ENCODE assay signal across 1 cellular context in the genomic region with DNA sequence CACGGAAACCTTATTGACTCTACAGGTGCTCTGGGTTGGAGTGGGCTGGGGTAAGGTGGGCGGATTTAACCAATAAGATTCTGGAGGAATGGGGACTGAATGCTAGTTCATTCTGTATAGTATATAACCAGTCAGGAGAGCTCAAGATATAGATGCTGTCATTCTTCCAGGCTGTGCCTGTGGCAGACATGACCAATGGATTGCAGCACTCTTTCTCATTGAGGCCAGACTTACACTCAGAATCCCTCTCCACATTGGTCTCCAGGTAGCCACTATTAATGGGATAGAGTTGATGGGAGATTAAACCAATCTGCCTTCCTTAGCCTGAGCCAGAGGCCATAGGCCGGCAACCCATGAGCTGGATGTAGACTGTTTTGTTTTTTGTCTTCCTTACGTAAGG.
A peak's percentile ranks its signal among the peaks of the same experiment; 100 is the strongest.
TF ChIP-seq lines count a peak whose summit lies in the region.

No MANE protein-coding gene starts in this region.

TF ChIP-seq in K562, 482 proteins besides CTCF, POLR2A, EP300 and RAD21 (continued from another document):
- TF ChIP-seq, protein P1, sequence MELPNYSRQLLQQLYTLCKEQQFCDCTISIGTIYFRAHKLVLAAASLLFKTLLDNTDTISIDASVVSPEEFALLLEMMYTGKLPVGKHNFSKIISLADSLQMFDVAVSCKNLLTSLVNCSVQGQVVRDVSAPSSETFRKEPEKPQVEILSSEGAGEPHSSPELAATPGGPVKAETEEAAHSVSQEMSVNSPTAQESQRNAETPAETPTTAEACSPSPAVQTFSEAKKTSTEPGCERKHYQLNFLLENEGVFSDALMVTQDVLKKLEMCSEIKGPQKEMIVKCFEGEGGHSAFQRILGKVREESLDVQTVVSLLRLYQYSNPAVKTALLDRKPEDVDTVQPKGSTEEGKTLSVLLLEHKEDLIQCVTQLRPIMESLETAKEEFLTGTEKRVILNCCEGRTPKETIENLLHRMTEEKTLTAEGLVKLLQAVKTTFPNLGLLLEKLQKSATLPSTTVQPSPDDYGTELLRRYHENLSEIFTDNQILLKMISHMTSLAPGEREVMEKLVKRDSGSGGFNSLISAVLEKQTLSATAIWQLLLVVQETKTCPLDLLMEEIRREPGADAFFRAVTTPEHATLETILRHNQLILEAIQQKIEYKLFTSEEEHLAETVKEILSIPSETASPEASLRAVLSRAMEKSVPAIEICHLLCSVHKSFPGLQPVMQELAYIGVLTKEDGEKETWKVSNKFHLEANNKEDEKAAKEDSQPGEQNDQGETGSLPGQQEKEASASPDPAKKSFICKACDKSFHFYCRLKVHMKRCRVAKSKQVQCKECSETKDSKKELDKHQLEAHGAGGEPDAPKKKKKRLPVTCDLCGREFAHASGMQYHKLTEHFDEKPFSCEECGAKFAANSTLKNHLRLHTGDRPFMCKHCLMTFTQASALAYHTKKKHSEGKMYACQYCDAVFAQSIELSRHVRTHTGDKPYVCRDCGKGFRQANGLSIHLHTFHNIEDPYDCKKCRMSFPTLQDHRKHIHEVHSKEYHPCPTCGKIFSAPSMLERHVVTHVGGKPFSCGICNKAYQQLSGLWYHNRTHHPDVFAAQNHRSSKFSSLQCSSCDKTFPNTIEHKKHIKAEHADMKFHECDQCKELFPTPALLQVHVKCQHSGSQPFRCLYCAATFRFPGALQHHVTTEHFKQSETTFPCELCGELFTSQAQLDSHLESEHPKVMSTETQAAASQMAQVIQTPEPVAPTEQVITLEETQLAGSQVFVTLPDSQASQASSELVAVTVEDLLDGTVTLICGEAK (IDR thresholded peaks at IDR 0.05), result no peak
- TF ChIP-seq, protein P1 (CRISPR knock-in tag; IDR thresholded peaks at IDR 0.05), result no peak
- TF ChIP-seq, protein P2, sequence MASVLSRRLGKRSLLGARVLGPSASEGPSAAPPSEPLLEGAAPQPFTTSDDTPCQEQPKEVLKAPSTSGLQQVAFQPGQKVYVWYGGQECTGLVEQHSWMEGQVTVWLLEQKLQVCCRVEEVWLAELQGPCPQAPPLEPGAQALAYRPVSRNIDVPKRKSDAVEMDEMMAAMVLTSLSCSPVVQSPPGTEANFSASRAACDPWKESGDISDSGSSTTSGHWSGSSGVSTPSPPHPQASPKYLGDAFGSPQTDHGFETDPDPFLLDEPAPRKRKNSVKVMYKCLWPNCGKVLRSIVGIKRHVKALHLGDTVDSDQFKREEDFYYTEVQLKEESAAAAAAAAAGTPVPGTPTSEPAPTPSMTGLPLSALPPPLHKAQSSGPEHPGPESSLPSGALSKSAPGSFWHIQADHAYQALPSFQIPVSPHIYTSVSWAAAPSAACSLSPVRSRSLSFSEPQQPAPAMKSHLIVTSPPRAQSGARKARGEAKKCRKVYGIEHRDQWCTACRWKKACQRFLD (CRISPR knock-in tag; IDR thresholded peaks at IDR 0.05), result no peak
- peak; percentile 96 for TF ChIP-seq ZBTB17 (CRISPR knock-in tag; IDR thresholded peaks at IDR 0.05)
TF ChIP-seq in K562: peak in this region for 4.
